2 cellular contexts compared by ENCODE assay signal in the genomic region with DNA sequence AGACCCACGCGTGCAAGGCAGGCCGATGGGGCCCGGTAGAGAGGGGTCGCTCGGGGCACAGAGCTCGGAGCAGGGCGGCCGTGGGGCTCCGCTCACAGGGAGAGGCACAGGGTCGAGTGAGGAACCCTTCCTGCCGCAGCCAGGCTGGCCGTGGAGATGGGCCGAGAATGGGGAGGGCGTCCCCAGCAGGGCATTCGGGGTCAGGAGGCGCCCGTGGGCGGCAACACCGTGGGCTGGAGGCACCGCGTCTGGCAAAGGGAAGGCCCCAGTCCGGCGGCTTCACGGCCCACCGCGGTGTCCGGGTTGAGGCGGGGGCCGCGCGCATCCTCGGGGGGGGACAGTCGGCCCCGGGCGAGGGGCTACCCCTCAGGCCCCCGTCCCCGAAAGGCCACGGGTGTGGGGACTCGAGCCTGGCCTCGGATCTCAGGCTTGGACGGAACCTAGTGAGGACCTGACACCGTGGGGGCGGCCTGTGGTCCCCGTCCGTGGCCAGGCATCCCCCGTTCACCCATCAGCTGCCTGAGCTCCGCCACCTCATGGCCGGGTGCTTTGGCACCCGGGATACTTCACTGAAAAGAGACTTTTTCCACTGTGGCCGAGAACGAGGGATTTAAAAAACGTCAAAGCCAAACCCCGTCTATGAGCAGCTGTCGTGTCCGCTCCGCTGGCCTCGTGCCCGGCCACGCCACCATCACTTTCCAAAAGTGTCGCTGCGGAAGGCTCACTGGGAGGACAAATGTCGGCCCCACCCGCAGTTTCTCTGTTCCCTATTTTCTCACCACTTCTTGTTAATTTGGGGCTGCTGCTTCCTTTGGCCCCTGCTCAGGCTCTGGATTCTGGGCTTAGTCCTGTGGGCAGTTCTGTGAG.
TF ChIP-seq lines count a peak whose summit lies in the region.

No MANE protein-coding gene starts in this region.

TF ChIP-seq in SK-N-SH, 30 proteins besides CTCF, POLR2A, EP300 and RAD21 (continued from another document):
- no peak for TF ChIP-seq GABPA (IDR thresholded peaks at IDR 0.05; ENCODE audit: low read depth)
- TF ChIP-seq ELF1 (IDR thresholded peaks at IDR 0.05): no peak
- TF ChIP-seq SMC3 (IDR thresholded peaks at IDR 0.05; ENCODE audit: low read depth, low read length): no peak
- no peak for TF ChIP-seq POLR2AphosphoS5 (IDR thresholded peaks at IDR 0.05; ENCODE audit: low read depth, low read length)

TF ChIP-seq in SK-N-SH treated with all-trans-retinoic acid at 6 μM for 48 hours, 23 proteins besides CTCF, POLR2A, EP300 and RAD21 (continued from another document):
- TF ChIP-seq, protein P1, sequence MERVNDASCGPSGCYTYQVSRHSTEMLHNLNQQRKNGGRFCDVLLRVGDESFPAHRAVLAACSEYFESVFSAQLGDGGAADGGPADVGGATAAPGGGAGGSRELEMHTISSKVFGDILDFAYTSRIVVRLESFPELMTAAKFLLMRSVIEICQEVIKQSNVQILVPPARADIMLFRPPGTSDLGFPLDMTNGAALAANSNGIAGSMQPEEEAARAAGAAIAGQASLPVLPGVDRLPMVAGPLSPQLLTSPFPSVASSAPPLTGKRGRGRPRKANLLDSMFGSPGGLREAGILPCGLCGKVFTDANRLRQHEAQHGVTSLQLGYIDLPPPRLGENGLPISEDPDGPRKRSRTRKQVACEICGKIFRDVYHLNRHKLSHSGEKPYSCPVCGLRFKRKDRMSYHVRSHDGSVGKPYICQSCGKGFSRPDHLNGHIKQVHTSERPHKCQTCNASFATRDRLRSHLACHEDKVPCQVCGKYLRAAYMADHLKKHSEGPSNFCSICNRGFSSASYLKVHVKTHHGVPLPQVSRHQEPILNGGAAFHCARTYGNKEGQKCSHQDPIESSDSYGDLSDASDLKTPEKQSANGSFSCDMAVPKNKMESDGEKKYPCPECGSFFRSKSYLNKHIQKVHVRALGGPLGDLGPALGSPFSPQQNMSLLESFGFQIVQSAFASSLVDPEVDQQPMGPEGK (CRISPR knock-in tag; IDR thresholded peaks at IDR 0.05; ENCODE audit: borderline replicate concordance): no peak
- TF ChIP-seq ZC3H10 (CRISPR knock-in tag; IDR thresholded peaks at IDR 0.05): no peak
